ENCODE assay signal across 31 cellular contexts in genomic region chr7:1887251-1887650, GRCh38.
"Had no signal": no experiment of that assay in that cellular context is flagged by ENCODE, and none has a peak within 500 bp of the region (broad histone marks: within the 10 kb centered on the region; RNA-seq: fewer than 3 reads in every experiment).

No MANE protein-coding gene starts in this region.

- H3K9me3 ChIP-seq: esophagus muscularis mucosa, gastroesophageal sphincter, heart left ventricle, mucosa of descending colon, ovary, suprapubic skin, transverse colon, vagina had no signal

- H3K4me2 ChIP-seq: hepatocyte, neural progenitor cell, smooth muscle cell had no signal

- H3K79me2 ChIP-seq: hepatocyte had no signal

- FAIRE-seq: endothelial cell of umbilical vein had no signal

- H3K27me3 Mint-ChIP-seq: naive B cell; stimulated activated naive CD8-positive, alpha-beta T cell treated with anti-CD3 and anti-CD28 coated beads, Interleukin-15, amount 100 ng/mL, for 72 hours had no signal

- H2AFZ ChIP-seq: hepatocyte, neural progenitor cell had no signal

- H3K27ac ChIP-seq: coronary artery, esophagus muscularis mucosa, foreskin keratinocyte, gastroesophageal sphincter, hepatocyte, neural progenitor cell, ovary, suprapubic skin, transverse colon, vagina had no signal

- H3K4me1 ChIP-seq: foreskin keratinocyte, gastroesophageal sphincter, neural progenitor cell, transverse colon, vagina had no signal

- H3K36me3 ChIP-seq: neural progenitor cell, ovary, transverse colon, vagina had no signal

- H3K27ac Mint-ChIP-seq: mesothelial cell of epicardium; naive B cell; nephron; neural progenitor cell; stimulated activated naive CD8-positive, alpha-beta T cell treated with anti-CD3 and anti-CD28 coated beads, Interleukin-15, amount 100 ng/mL, for 72 hours had no signal

- H3K9me3 Mint-ChIP-seq: immature natural killer cell, mesothelial cell of epicardium, naive B cell, nephron had no signal

- DNase-seq: dermis blood vessel endothelial cell; effector memory CD4-positive, alpha-beta T cell; foreskin keratinocyte; immature natural killer cell; islet precursor cell; mesenchymal stem cell; mucosa of descending colon; naive B cell; nucleus accumbens; ovary; retina; stimulated activated CD4-positive, alpha-beta T cell treated with anti-CD3 and anti-CD28 coated beads, Interleukin-12 subunit alpha, Interleukin-12 subunit beta, amount 100 ng/mL, for 4 hours; stimulated activated CD4-positive, alpha-beta T cell treated with anti-CD3 and anti-CD28 coated beads, Interleukin-1b, Interleukin-23, amount 100 ng/mL, for 48 hours; stimulated activated CD4-positive, alpha-beta T cell treated with anti-CD3 and anti-CD28 coated beads, Interleukin-4, amount 100 ng/mL, for 1 hour; stimulated activated CD8-positive, alpha-beta memory T cell treated with anti-CD3 and anti-CD28 coated beads, Interleukin-4, amount 100 ng/mL, for 48 hours; stimulated activated naive CD4-positive, alpha-beta T cell; stimulated activated naive CD8-positive, alpha-beta T cell treated with anti-CD3 and anti-CD28 coated beads, Interleukin-15, amount 100 ng/mL, for 72 hours; transverse colon had no signal

- H3K27me3 ChIP-seq: esophagus muscularis mucosa, foreskin keratinocyte, gastroesophageal sphincter, heart left ventricle, hepatocyte, neural progenitor cell, ovary, suprapubic skin, transverse colon, vagina had no signal

- H3K4me3 ChIP-seq: coronary artery, esophagus muscularis mucosa, gastroesophageal sphincter, heart left ventricle, hepatocyte, mucosa of descending colon, neural progenitor cell, ovary, smooth muscle cell, suprapubic skin, transverse colon, vagina had no signal

- H3K9ac ChIP-seq: neural progenitor cell had no signal

- H3K4me1 Mint-ChIP-seq: mesothelial cell of epicardium, nephron had no signal

- H3K4me3 Mint-ChIP-seq: immature natural killer cell; mesothelial cell of epicardium; nephron; neural progenitor cell; stimulated activated naive CD8-positive, alpha-beta T cell treated with anti-CD3 and anti-CD28 coated beads, Interleukin-15, amount 100 ng/mL, for 72 hours had no signal

- ATAC-seq: foreskin keratinocyte; gastroesophageal sphincter; mucosa of descending colon; sciatic nerve; stimulated activated naive CD8-positive, alpha-beta T cell treated with anti-CD3 and anti-CD28 coated beads, Interleukin-15, amount 100 ng/mL, for 72 hours had no signal
